Comparison of ENCODE assay signal across 1 cellular context in the genomic region with DNA sequence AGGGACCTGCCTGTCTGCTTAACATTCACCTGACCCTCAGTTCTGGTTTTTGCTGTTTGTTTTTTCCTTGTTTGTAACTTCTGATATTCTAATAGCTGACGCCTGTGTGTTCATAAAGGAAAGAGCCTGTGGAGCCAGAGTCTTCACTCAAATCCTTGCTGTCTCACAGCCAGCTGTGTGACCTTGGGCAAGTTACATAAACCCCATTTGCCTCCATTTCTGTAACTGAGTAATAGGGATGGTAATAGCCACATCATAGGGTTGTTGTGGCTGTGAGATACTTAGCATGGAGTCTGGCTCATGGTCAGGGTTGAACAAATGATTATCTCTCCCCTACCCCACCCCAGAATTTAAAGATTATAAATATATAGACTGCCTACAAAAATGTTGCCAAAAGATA.
TF ChIP-seq lines count a peak whose summit lies in the region.

No MANE protein-coding gene starts in this region.

TF ChIP-seq in HepG2, 621 proteins besides CTCF, POLR2A, EP300 and RAD21:
- TF ChIP-seq RARA (CRISPR knock-in tag; IDR thresholded peaks at IDR 0.05), result 0 out of 2 replicates have a peak, but pooled peaks have one; percentile 22
- peak; percentile 60; the same call in 1 of the 2 replicates for TF ChIP-seq GATAD2A (CRISPR knock-in tag; IDR thresholded peaks at IDR 0.05)
- TF ChIP-seq SOX6 (IDR thresholded peaks at IDR 0.05), result no peak
- peak; percentile 15; the same call in 1 of the 2 replicates for TF ChIP-seq SOX6 (CRISPR knock-in tag; IDR thresholded peaks at IDR 0.05)
- no peak for TF ChIP-seq EZH2 (conservative IDR thresholded peaks at IDR 0.05; ENCODE audit: low read depth, low read length)
- 0 out of 2 replicates have a peak, but pooled peaks have one; percentile 46 for TF ChIP-seq SSRP1 (CRISPR knock-in tag; IDR thresholded peaks at IDR 0.05)
TF ChIP-seq in HepG2: peak in this region for 4.
